In the genomic region with DNA sequence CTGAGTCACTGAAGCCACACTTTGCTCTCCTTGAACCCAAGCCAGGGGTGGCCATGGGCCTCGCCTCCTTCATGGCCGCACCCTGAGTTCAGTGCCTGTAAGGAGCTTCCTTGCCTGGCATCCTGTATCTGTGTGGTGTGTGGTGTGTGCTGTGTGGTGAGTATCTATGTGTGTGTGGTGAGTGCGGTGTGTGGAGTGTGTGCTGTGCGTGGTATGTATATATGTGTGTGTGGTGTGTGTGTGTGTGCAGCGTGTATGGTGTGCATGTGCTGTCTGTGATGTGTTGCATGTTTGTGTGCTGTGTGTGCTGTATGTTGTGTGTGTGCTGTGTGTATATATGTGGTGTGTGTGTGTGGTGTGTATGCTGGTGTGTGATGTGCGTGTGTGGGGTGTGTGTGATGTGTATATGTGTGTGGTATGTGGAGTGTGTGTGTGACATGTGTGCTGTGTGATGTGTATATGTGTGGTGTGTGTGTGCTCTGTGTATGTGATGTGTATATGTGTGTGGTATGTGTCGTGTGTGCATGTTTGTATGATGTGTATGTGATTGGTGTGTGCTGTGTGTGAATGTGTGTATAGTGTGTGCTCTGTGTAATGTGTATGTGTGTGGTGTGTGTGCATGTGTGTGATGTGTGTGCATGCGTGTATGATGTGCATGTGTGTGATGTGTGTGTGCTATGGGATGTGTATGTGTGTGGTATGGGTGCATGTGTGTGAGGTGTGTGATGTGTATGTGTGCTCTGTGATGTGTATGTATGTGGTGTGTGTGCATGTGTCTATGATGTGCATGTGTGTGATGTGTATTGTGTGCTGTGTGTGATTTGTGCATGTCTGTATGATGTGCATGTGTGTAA, we compare ENCODE assay signal across 2 cellular contexts.
TF ChIP-seq lines count a peak whose summit lies in the region.

No MANE protein-coding gene starts in this region.

TF ChIP-seq in GM12891, 5 proteins besides CTCF, POLR2A, EP300 and RAD21:
- TF ChIP-seq PAX5 (IDR thresholded peaks at IDR 0.05; ENCODE audit: insufficient read depth, low read length, severe bottlenecking) (no peak), POLR2AphosphoS5 (IDR thresholded peaks at IDR 0.05; ENCODE audit: low read depth, low read length) (no peak), SPI1 (IDR thresholded peaks at IDR 0.05; ENCODE audit: low read depth, low read length) (no peak), POU2F2 (IDR thresholded peaks at IDR 0.05; ENCODE audit: low read depth, low read length) (0 out of 2 replicates have a peak, but pooled peaks have one; percentile 0), TAF1 (IDR thresholded peaks at IDR 0.05; ENCODE audit: low read depth, low read length) (no peak)

TF ChIP-seq in H1, 55 proteins besides CTCF, POLR2A, EP300 and RAD21:
- no peak for TF ChIP-seq CHD2 (IDR thresholded peaks at IDR 0.05; ENCODE audit: low read length)
- TF ChIP-seq BRCA1 (IDR thresholded peaks at IDR 0.05; ENCODE audit: low read depth, low read length): no peak
- TF ChIP-seq, protein P1, sequence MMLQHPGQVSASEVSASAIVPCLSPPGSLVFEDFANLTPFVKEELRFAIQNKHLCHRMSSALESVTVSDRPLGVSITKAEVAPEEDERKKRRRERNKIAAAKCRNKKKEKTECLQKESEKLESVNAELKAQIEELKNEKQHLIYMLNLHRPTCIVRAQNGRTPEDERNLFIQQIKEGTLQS (IDR thresholded peaks at IDR 0.05; ENCODE audit: insufficient read depth, low read depth, low read length): no peak
- no peak for TF ChIP-seq TAF7 (optimal IDR thresholded peaks at IDR 0.05; ENCODE audit: borderline replicate concordance, low read depth, low read length)
- TF ChIP-seq, protein P2, sequence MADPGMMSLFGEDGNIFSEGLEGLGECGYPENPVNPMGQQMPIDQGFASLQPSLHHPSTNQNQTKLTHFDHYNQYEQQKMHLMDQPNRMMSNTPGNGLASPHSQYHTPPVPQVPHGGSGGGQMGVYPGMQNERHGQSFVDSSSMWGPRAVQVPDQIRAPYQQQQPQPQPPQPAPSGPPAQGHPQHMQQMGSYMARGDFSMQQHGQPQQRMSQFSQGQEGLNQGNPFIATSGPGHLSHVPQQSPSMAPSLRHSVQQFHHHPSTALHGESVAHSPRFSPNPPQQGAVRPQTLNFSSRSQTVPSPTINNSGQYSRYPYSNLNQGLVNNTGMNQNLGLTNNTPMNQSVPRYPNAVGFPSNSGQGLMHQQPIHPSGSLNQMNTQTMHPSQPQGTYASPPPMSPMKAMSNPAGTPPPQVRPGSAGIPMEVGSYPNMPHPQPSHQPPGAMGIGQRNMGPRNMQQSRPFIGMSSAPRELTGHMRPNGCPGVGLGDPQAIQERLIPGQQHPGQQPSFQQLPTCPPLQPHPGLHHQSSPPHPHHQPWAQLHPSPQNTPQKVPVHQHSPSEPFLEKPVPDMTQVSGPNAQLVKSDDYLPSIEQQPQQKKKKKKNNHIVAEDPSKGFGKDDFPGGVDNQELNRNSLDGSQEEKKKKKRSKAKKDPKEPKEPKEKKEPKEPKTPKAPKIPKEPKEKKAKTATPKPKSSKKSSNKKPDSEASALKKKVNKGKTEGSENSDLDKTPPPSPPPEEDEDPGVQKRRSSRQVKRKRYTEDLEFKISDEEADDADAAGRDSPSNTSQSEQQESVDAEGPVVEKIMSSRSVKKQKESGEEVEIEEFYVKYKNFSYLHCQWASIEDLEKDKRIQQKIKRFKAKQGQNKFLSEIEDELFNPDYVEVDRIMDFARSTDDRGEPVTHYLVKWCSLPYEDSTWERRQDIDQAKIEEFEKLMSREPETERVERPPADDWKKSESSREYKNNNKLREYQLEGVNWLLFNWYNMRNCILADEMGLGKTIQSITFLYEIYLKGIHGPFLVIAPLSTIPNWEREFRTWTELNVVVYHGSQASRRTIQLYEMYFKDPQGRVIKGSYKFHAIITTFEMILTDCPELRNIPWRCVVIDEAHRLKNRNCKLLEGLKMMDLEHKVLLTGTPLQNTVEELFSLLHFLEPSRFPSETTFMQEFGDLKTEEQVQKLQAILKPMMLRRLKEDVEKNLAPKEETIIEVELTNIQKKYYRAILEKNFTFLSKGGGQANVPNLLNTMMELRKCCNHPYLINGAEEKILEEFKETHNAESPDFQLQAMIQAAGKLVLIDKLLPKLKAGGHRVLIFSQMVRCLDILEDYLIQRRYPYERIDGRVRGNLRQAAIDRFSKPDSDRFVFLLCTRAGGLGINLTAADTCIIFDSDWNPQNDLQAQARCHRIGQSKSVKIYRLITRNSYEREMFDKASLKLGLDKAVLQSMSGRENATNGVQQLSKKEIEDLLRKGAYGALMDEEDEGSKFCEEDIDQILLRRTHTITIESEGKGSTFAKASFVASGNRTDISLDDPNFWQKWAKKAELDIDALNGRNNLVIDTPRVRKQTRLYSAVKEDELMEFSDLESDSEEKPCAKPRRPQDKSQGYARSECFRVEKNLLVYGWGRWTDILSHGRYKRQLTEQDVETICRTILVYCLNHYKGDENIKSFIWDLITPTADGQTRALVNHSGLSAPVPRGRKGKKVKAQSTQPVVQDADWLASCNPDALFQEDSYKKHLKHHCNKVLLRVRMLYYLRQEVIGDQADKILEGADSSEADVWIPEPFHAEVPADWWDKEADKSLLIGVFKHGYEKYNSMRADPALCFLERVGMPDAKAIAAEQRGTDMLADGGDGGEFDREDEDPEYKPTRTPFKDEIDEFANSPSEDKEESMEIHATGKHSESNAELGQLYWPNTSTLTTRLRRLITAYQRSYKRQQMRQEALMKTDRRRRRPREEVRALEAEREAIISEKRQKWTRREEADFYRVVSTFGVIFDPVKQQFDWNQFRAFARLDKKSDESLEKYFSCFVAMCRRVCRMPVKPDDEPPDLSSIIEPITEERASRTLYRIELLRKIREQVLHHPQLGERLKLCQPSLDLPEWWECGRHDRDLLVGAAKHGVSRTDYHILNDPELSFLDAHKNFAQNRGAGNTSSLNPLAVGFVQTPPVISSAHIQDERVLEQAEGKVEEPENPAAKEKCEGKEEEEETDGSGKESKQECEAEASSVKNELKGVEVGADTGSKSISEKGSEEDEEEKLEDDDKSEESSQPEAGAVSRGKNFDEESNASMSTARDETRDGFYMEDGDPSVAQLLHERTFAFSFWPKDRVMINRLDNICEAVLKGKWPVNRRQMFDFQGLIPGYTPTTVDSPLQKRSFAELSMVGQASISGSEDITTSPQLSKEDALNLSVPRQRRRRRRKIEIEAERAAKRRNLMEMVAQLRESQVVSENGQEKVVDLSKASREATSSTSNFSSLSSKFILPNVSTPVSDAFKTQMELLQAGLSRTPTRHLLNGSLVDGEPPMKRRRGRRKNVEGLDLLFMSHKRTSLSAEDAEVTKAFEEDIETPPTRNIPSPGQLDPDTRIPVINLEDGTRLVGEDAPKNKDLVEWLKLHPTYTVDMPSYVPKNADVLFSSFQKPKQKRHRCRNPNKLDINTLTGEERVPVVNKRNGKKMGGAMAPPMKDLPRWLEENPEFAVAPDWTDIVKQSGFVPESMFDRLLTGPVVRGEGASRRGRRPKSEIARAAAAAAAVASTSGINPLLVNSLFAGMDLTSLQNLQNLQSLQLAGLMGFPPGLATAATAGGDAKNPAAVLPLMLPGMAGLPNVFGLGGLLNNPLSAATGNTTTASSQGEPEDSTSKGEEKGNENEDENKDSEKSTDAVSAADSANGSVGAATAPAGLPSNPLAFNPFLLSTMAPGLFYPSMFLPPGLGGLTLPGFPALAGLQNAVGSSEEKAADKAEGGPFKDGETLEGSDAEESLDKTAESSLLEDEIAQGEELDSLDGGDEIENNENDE (IDR thresholded peaks at IDR 0.05; ENCODE audit: insufficient replicate concordance, low read length): no peak
- TF ChIP-seq CTBP2 (IDR thresholded peaks at IDR 0.05; ENCODE audit: borderline replicate concordance, insufficient read depth, insufficient read length, low read length): no peak
- TF ChIP-seq GTF2F1 (IDR thresholded peaks at IDR 0.05; ENCODE audit: borderline replicate concordance, low read depth, low read length): no peak
- TF ChIP-seq JUND (IDR thresholded peaks at IDR 0.05; ENCODE audit: low read length): no peak
- no peak for TF ChIP-seq ZNF274 (IDR thresholded peaks at IDR 0.05; ENCODE audit: borderline replicate concordance, extremely low read depth, low read length)
- TF ChIP-seq TCF12 (IDR thresholded peaks at IDR 0.05; ENCODE audit: low read depth, low read length): no peak
- no peak for TF ChIP-seq SRF (IDR thresholded peaks at IDR 0.05; ENCODE audit: low read depth, low read length)
- no peak for TF ChIP-seq FOSL1 (IDR thresholded peaks at IDR 0.05; ENCODE audit: insufficient read depth, low read depth, low read length)
- no peak for TF ChIP-seq SIRT6 (IDR thresholded peaks at IDR 0.05; ENCODE audit: low read length)
